In genomic region chr4:186345184-186345583, GRCh38 we compare ENCODE assay signal across 26 cellular contexts.
"Had no signal": no experiment of that assay in that cellular context is flagged by ENCODE, and none has a peak within 500 bp of the region (broad histone marks: within the 10 kb centered on the region; RNA-seq: fewer than 3 reads in every experiment).

No MANE protein-coding gene starts in this region.

- DNase-seq: cortex of kidney; dorsolateral prefrontal cortex; effector CD8-positive, alpha-beta T cell; gastrocnemius medialis; heart right ventricle; islet precursor cell; left lung; lower lobe of right lung; midbrain; naive thymus-derived CD4-positive, alpha-beta T cell; nephron progenitor cell; sigmoid colon; stimulated activated CD4-positive, alpha-beta T cell treated with anti-CD3 and anti-CD28 coated beads, Interleukin-12 subunit alpha, Interleukin-12 subunit beta, amount 100 ng/mL, for 4 hours; stimulated activated naive CD4-positive, alpha-beta T cell; stomach; substantia nigra; transverse colon had no signal

- H3K36me3 Mint-ChIP-seq: memory B cell; naive thymus-derived CD4-positive, alpha-beta T cell had no signal

- H3K9me3 ChIP-seq: gastrocnemius medialis, left lung, lower lobe of right lung, neutrophil, right atrium auricular region, thoracic aorta, transverse colon had no signal

- ATAC-seq: gastrocnemius medialis; heart right ventricle; left lung; lower lobe of right lung; naive thymus-derived CD4-positive, alpha-beta T cell had no signal

- FAIRE-seq: endometrium had no signal

- H3K4me3 ChIP-seq: dorsolateral prefrontal cortex, esophagus muscularis mucosa, gastrocnemius medialis, heart right ventricle, left lung, lower lobe of right lung, right atrium auricular region, sigmoid colon, skin epidermis, stomach, thoracic aorta, transverse colon had no signal

- H3K36me3 ChIP-seq: esophagus muscularis mucosa, gastrocnemius medialis, heart right ventricle, left lung, lower lobe of right lung, neutrophil, right atrium auricular region, sigmoid colon, stomach, thoracic aorta, transverse colon had no signal

- H3K27me3 ChIP-seq: gastrocnemius medialis, neutrophil, right atrium auricular region, transverse colon had no signal

- H3K27ac ChIP-seq: dorsolateral prefrontal cortex, epithelial cell of prostate, esophagus muscularis mucosa, gastrocnemius medialis, heart right ventricle, left lung, lower lobe of right lung, neutrophil, right atrium auricular region, sigmoid colon, skin epidermis, stomach, thoracic aorta, transverse colon had no signal

- H3K9me3 Mint-ChIP-seq: central memory CD8-positive, alpha-beta T cell; nephron progenitor cell had no signal

- H3K4me1 ChIP-seq: esophagus muscularis mucosa, gastrocnemius medialis, heart right ventricle, left lung, lower lobe of right lung, right atrium auricular region, sigmoid colon, stomach had no signal

- H3K27me3 Mint-ChIP-seq: central memory CD8-positive, alpha-beta T cell had no signal

- H3K4me1 Mint-ChIP-seq: central memory CD8-positive, alpha-beta T cell; memory B cell; naive thymus-derived CD4-positive, alpha-beta T cell; nephron progenitor cell had no signal

- H3K27ac Mint-ChIP-seq: memory B cell; naive thymus-derived CD4-positive, alpha-beta T cell; nephron progenitor cell had no signal

- H3K4me3 Mint-ChIP-seq: central memory CD8-positive, alpha-beta T cell; memory B cell; naive thymus-derived CD4-positive, alpha-beta T cell; nephron progenitor cell had no signal
